Comparison of ENCODE assay signal across 23 cellular contexts in genomic region chr5:150593593-150593992, GRCh38. TPM values are rescaled to one million over a fixed set of nuclear protein-coding genes. Genes with fewer than 3 reads are reported as not detected.
DNase-seq lines count a peak whose midpoint lies in the region; ATAC-seq and TF ChIP-seq lines count a peak whose summit lies in the region.
"Had no signal": no experiment of that assay in that cellular context is flagged by ENCODE, and none has a peak within 500 bp of the region (broad histone marks: within the 10 kb centered on the region; RNA-seq: fewer than 3 reads in every experiment).

No MANE protein-coding gene starts in this region.

- H3K27me3 Mint-ChIP-seq in immature natural killer cell (ENCODE audit: low read depth in 3 of 3), result peaks cover 0 to 4% (median 1%) of the 10 kb centered on the region in 3 donors
- H3K27me3 Mint-ChIP-seq in activated T-helper 17 cell treated with anti-CD3 and anti-CD28 coated beads, Interleukin-2, amount 50 U/mL, for 72 hours, result no peaks in the 10 kb centered on the region
- H3K27me3 Mint-ChIP-seq: activated naive CD8-positive, alpha-beta T cell treated with anti-CD3 and anti-CD28 coated beads for 36 hours; naive thymus-derived CD4-positive, alpha-beta T cell had no signal

- H3K27ac ChIP-seq in HEK293 (ENCODE audit: extremely low read depth, low read depth, low read length) (no peak overlapping the region), coronary artery (peak overlapping the region; percentile 66 to 88), thoracic aorta (peak overlapping the region; percentile 94 to 99), SJCRH30 (no peak overlapping the region)
- H3K27ac ChIP-seq: dorsolateral prefrontal cortex, HL-60, lower lobe of right lung had no signal

- no peaks in the 10 kb centered on the region for H3K9me3 ChIP-seq in HEK293 (ENCODE audit: control insufficient read depth, insufficient read depth, low read depth, low read length)
- no peaks in the 10 kb centered on the region for H3K9me3 ChIP-seq in mucosa of descending colon
- H3K9me3 ChIP-seq in thoracic aorta, result no peaks in the 10 kb centered on the region
- H3K9me3 ChIP-seq in SJCRH30 (replicated peaks), result no peaks in the 10 kb centered on the region
- H3K9me3 ChIP-seq: lower lobe of right lung had no signal

- TF ChIP-seq CTCF in HEK293 (tag by site-specific recombination; IDR thresholded peaks at IDR 0.05) (no peak), coronary artery (IDR thresholded peaks at IDR 0.05) (no peak), mucosa of descending colon (IDR thresholded peaks at IDR 0.05) (no peak), thoracic aorta (IDR thresholded peaks at IDR 0.05) (no peak)

- intact Hi-C loops in mucosa of descending colon (cut with DNase I, micrococcal nuclease), result no loop called here

- H3K36me3 Mint-ChIP-seq in immature natural killer cell, result no peaks in the 10 kb centered on the region
- H3K36me3 Mint-ChIP-seq in activated T-helper 17 cell treated with anti-CD3 and anti-CD28 coated beads, Interleukin-2, amount 50 U/mL, for 72 hours (ENCODE audit: low read depth), result no peaks in the 10 kb centered on the region
- H3K36me3 Mint-ChIP-seq: activated naive CD8-positive, alpha-beta T cell treated with anti-CD3 and anti-CD28 coated beads for 36 hours; naive thymus-derived CD4-positive, alpha-beta T cell had no signal

- H3K4me1 ChIP-seq in HEK293 (ENCODE audit: control insufficient read depth, insufficient read depth, low read length) (no peaks in the 10 kb centered on the region), mucosa of descending colon (ENCODE audit: low read depth) (peaks cover 42% of the 10 kb centered on the region), thoracic aorta (ENCODE audit: control insufficient read depth in 1 of 2, low read depth in 2 of 2) (peaks cover 68 to 96% of the 10 kb centered on the region in 2 donors), SJCRH30 (peaks cover 58% of the 10 kb centered on the region)

- H3K9me3 Mint-ChIP-seq in immature natural killer cell, result no peaks in the 10 kb centered on the region
- no peaks in the 10 kb centered on the region for H3K9me3 Mint-ChIP-seq in activated T-helper 17 cell treated with anti-CD3 and anti-CD28 coated beads, Interleukin-2, amount 50 U/mL, for 72 hours
- H3K9me3 Mint-ChIP-seq: activated naive CD8-positive, alpha-beta T cell treated with anti-CD3 and anti-CD28 coated beads for 36 hours; H9; IgD-negative memory B cell; naive thymus-derived CD4-positive, alpha-beta T cell had no signal

- no peak overlapping the region for H3K27ac Mint-ChIP-seq in immature natural killer cell
- no peak overlapping the region for H3K27ac Mint-ChIP-seq in activated T-helper 17 cell treated with anti-CD3 and anti-CD28 coated beads, Interleukin-2, amount 50 U/mL, for 72 hours
- H3K27ac Mint-ChIP-seq: activated naive CD8-positive, alpha-beta T cell treated with anti-CD3 and anti-CD28 coated beads for 36 hours; H9; IgD-negative memory B cell; naive thymus-derived CD4-positive, alpha-beta T cell; T-helper 17 cell had no signal

- H3K27me3 ChIP-seq in thoracic aorta (replicated peaks; ENCODE audit: insufficient read depth), result no peaks in the 10 kb centered on the region
- H3K27me3 ChIP-seq in SJCRH30, result no peaks in the 10 kb centered on the region

- H3K36me3 ChIP-seq in HEK293 (ENCODE audit: control insufficient read depth in 2 of 2, insufficient read depth in 1 of 2, low read length in 2 of 2) (no peaks in the 10 kb centered on the region), mucosa of descending colon (ENCODE audit: low read depth) (no peaks in the 10 kb centered on the region), thoracic aorta (no peaks in the 10 kb centered on the region), SJCRH30 (no peaks in the 10 kb centered on the region)
- H3K36me3 ChIP-seq: lower lobe of right lung had no signal

- H3K4me3 ChIP-seq in HEK293 (ENCODE audit: low read depth, low read length) (no peak overlapping the region), coronary artery (no peak overlapping the region), mucosa of descending colon (no peak overlapping the region), thoracic aorta (no peak overlapping the region), SJCRH30 (no peak overlapping the region)
- H3K4me3 ChIP-seq: dorsolateral prefrontal cortex, lower lobe of right lung had no signal

- H3K4me3 Mint-ChIP-seq in immature natural killer cell, result no peak overlapping the region
- no peak overlapping the region for H3K4me3 Mint-ChIP-seq in activated T-helper 17 cell treated with anti-CD3 and anti-CD28 coated beads, Interleukin-2, amount 50 U/mL, for 72 hours
- H3K4me3 Mint-ChIP-seq: activated naive CD8-positive, alpha-beta T cell treated with anti-CD3 and anti-CD28 coated beads for 36 hours; H9; naive thymus-derived CD4-positive, alpha-beta T cell; T-helper 17 cell had no signal

- CTCF ChIA-PET in HEK293 (lab: Yijun Ruan, JAX), result interaction anchor here (0.6 to 0.8 kb wide), 3 partner anchors 22 to 957 kb away, joined by 3 to 5 read pairs (median 3); no protein-coding TSS in a partner anchor

- DNase-seq in coronary artery (ENCODE audit: low spot score) (no peak), mucosa of descending colon (peak in 2 of 3 donors; percentile 68 to 73), thoracic aorta (ENCODE audit: low spot score) (no peak), SJCRH30 (no peak), immature natural killer cell (no peak)
- DNase-seq: activated CD4-positive, CD25-positive, alpha-beta regulatory T cell; activated naive CD8-positive, alpha-beta T cell treated with anti-CD3 and anti-CD28 coated beads for 36 hours; activated T-cell treated with anti-CD3 and anti-CD28 coated beads, Interleukin-2, amount 50 U/mL, for 48 hours; DMS79; dorsolateral prefrontal cortex; glutamatergic neuron; H9; lower lobe of right lung; naive thymus-derived CD4-positive, alpha-beta T cell; NCI-H1417 treated with DMSO at 0.1 percent for 48 hours; NCI-H2171; stimulated activated CD4-positive, alpha-beta T cell treated with anti-CD3 and anti-CD28 coated beads, Interleukin-4, amount 100 ng/mL, for 4 hours; T-helper 17 cell had no signal

- POLR2A ChIA-PET in HEK293 (lab: Yijun Ruan, JAX), result no interaction called here

- ATAC-seq in mucosa of descending colon (peak; percentile 28), thoracic aorta (ENCODE audit: insufficient number of reproducible peaks, low FRiP score, low read depth) (no peak), HG03159 (IDR thresholded peaks at IDR 0.05; ENCODE audit: unreplicated experiment) (no peak)
- no peak for ATAC-seq in activated T-helper 17 cell treated with anti-CD3 and anti-CD28 coated beads, Interleukin-2, amount 50 U/mL, for 72 hours (replicated peaks)
- ATAC-seq: lower lobe of right lung; naive thymus-derived CD4-positive, alpha-beta T cell; T-helper 17 cell had no signal

- no peaks in the 10 kb centered on the region for H3K4me1 Mint-ChIP-seq in immature natural killer cell
- no peaks in the 10 kb centered on the region for H3K4me1 Mint-ChIP-seq in activated T-helper 17 cell treated with anti-CD3 and anti-CD28 coated beads, Interleukin-2, amount 50 U/mL, for 72 hours
- H3K4me1 Mint-ChIP-seq: activated naive CD8-positive, alpha-beta T cell treated with anti-CD3 and anti-CD28 coated beads for 36 hours; naive thymus-derived CD4-positive, alpha-beta T cell; T-helper 17 cell had no signal

TF ChIP-seq in HEK293, 187 proteins besides CTCF, POLR2A, EP300 and RAD21:
- TF ChIP-seq ZNF341 (tag by site-specific recombination; IDR thresholded peaks at IDR 0.05; ENCODE audit: low read depth), result peak; percentile 58; the same call in 1 of the 2 replicates
- peak; percentile 91 for TF ChIP-seq KLF1 (tag by site-specific recombination; IDR thresholded peaks at IDR 0.05)
- no peak for TF ChIP-seq ZNF184 (tag by site-specific recombination; IDR thresholded peaks at IDR 0.05)
- TF ChIP-seq ZNF610 (tag by site-specific recombination; IDR thresholded peaks at IDR 0.05; ENCODE audit: borderline replicate concordance), result no peak

RNA-seq across cellular contexts. Expression of gene SYNPO, which starts 46.9 kb away (rescaled TPM):
- total RNA-seq in mucosa of descending colon, result 10 to 100 TPM; 62.9 to 73.6 (median 63.9) TPM
- 100 to 1,000 TPM; 191 to 226 TPM for total RNA-seq in thoracic aorta
- 2.3 and 3.2 TPM in 2 replicates for total RNA-seq in SJCRH30 (2014; rRNA removed; shearing (Covaris generic))
- not detected for polyA plus RNA-seq in immature natural killer cell
- total RNA-seq in activated T-helper 17 cell treated with anti-CD3 and anti-CD28 coated beads, Interleukin-2, amount 50 U/mL, for 72 hours, result under 1 TPM; 0.04 to 0.37 TPM
- polyA plus RNA-seq: naive thymus-derived CD4-positive, alpha-beta T cell had no signal

Comparison
In these comparisons a context has a peak if more than half of its experiments do, and no peak if none do; other contexts are left out.
1. H3K27ac ChIP-seq: peak in coronary artery (2 of 2) and thoracic aorta (2 of 2); none in HEK293 (single experiment) and SJCRH30 (single experiment).
2. DNase-seq: peak in mucosa of descending colon (2 of 3); none in coronary artery (single experiment), thoracic aorta (single experiment), SJCRH30 (0 of 2) and immature natural killer cell (0 of 3).
3. RNA of gene SYNPO, which starts 46.9 kb away (total RNA-seq): 191 to 226 TPM in thoracic aorta and 62.9 to 73.6 TPM in mucosa of descending colon; 2.3 to 3.2 TPM in SJCRH30 and 0.04 to 0.37 TPM in activated T-helper 17 cell treated with anti-CD3 and anti-CD28 coated beads, Interleukin-2, amount 50 U/mL, for 72 hours; every median in the first group is over 10 times any median in the second.